ENCODE assay signal across 8 cellular contexts in the genomic region with DNA sequence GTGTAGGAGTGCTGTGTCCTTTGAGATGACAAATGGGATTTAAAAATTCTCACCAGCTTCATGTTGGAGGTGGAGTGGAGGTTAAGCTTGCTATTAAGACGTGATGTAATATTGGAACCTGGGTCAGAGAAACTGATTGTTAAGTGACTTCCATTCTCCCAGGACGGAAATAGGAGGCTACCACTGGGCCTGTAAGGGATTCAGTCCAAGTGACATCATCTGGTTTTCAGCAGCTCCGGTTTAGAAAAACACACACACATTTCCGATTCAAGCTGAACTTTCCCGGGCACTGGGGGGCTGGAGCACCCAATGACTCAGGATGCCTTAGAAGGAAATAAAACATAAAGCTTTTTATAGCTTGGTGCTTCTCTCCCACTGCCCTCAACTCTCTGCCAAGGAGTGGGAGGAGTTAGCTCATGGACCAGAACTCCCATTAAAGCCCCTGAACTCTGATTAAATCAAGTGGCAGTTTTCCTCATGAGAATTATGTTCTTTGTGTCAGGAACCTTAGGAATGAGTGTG. TPM values are rescaled to one million over a fixed set of nuclear protein-coding genes. Genes with fewer than 3 reads are reported as not detected.
DNase-seq lines count a peak whose midpoint lies in the region; ATAC-seq, FAIRE-seq and TF ChIP-seq lines count a peak whose summit lies in the region.

No MANE protein-coding gene starts in this region.

- peak; percentile 26 to 77 for DNase-seq in A549 (ENCODE audit: low read depth in 1 of 2, low spot score in 1 of 2)
- DNase-seq in HT1080 (ENCODE audit: low read depth): peak; percentile 99
- peak in 5 of 10 donors; percentile 48 to 74 (median 69) for DNase-seq in dorsolateral prefrontal cortex
- DNase-seq in midbrain (lab: John Stamatoyannopoulos, UW): peak; percentile 34
- no peak for DNase-seq in NCI-H82 treated with DMSO at 0.1 percent for 48 hours (lab: John Stamatoyannopoulos, UW; ENCODE audit: unreplicated experiment)
- no peak for DNase-seq in activated CD8-positive, alpha-beta memory T cell treated with anti-CD3 and anti-CD28 coated beads, Interleukin-2, amount 50 U/mL, for 48 hours
- no peak for DNase-seq in activated T-helper 2 cell treated with anti-CD3 and anti-CD28 coated beads, Interferon-gamma antibody, Interleukin-2, Interleukin-4, amounts not matched to agents 10 μg/mL and 5 μg/mL and 100 μg/mL, durations not matched to agents 14 hours and 24 hours and 36 hours (ENCODE audit: low spot score)

- CTCF ChIA-PET in A549 (lab: Yijun Ruan, JAX): interaction anchor here (1.2 to 2.6 kb wide), 4 partner anchors 9 to 288 kb away, joined by 4 to 18 read pairs (median 6); partner anchors contain the start of gene NRDE2

- peaks cover 42% of the 10 kb centered on the region for H3K36me3 Mint-ChIP-seq in activated T-helper 2 cell treated with anti-CD3 and anti-CD28 coated beads, Interferon-gamma antibody, Interleukin-2, Interleukin-4, amounts not matched to agents 10 μg/mL and 5 μg/mL and 100 μg/mL, durations not matched to agents 14 hours and 24 hours and 36 hours (ENCODE audit: low read depth)

- no peak overlapping the region for H3K27ac Mint-ChIP-seq in activated T-helper 2 cell treated with anti-CD3 and anti-CD28 coated beads, Interferon-gamma antibody, Interleukin-2, Interleukin-4, amounts not matched to agents 10 μg/mL and 5 μg/mL and 100 μg/mL, durations not matched to agents 14 hours and 24 hours and 36 hours

- TF ChIP-seq RAD21 in A549 (conservative IDR thresholded peaks at IDR 0.05 in 1 of 2, IDR thresholded peaks at IDR 0.05 in 1 of 2): no peak

- FAIRE-seq in A549 (lab: Jason Lieb, UNC): no peak

- H3K4me1 ChIP-seq in A549: peaks cover 31% of the 10 kb centered on the region

- H3K9me3 Mint-ChIP-seq in activated T-helper 2 cell treated with anti-CD3 and anti-CD28 coated beads, Interferon-gamma antibody, Interleukin-2, Interleukin-4, amounts not matched to agents 10 μg/mL and 5 μg/mL and 100 μg/mL, durations not matched to agents 14 hours and 24 hours and 36 hours: no peaks in the 10 kb centered on the region

- WGBS in A549 (ENCODE audit: missing lambda C conversion rate): 16% methylated on average over 5 of the region's 5 CpGs

- H3K4me3 Mint-ChIP-seq in activated T-helper 2 cell treated with anti-CD3 and anti-CD28 coated beads, Interferon-gamma antibody, Interleukin-2, Interleukin-4, amounts not matched to agents 10 μg/mL and 5 μg/mL and 100 μg/mL, durations not matched to agents 14 hours and 24 hours and 36 hours (ENCODE audit: low read depth): no peak overlapping the region

- peak overlapping the region; percentile 32 for H3K4me2 ChIP-seq in A549

- H3K27me3 ChIP-seq in dorsolateral prefrontal cortex: no peaks in the 10 kb centered on the region

- H3K27me3 Mint-ChIP-seq in activated T-helper 2 cell treated with anti-CD3 and anti-CD28 coated beads, Interferon-gamma antibody, Interleukin-2, Interleukin-4, amounts not matched to agents 10 μg/mL and 5 μg/mL and 100 μg/mL, durations not matched to agents 14 hours and 24 hours and 36 hours (ENCODE audit: low read depth): no peaks in the 10 kb centered on the region

- no peak overlapping the region for H3K4me3 ChIP-seq in A549
- H3K4me3 ChIP-seq in dorsolateral prefrontal cortex: peak overlapping the region in 1 of 59 donors; percentile 29

- POLR2A ChIA-PET in A549 (lab: Yijun Ruan, JAX): interaction anchor here (1.6 kb wide), 1 partner anchor 12 kb away, joined by 5 read pairs; the partner anchor contains the start of gene CALM1

- TF ChIP-seq POLR2A in A549 (IDR thresholded peaks at IDR 0.05; ENCODE audit: low read length): no peak

- no peak for TF ChIP-seq EP300 in A549 (IDR thresholded peaks at IDR 0.05)

- ATAC-seq in A549 (peak; percentile 71 to 84), HG02588 (IDR thresholded peaks at IDR 0.05; ENCODE audit: unreplicated experiment) (no peak)

- TF ChIP-seq CTCF in A549 (IDR thresholded peaks at IDR 0.05) (no peak), dorsolateral prefrontal cortex (IDR thresholded peaks at IDR 0.05 in 54 of 56, conservative IDR thresholded peaks at IDR 0.05 in 2 of 56; ENCODE audit: low read depth in 1 of 56, partially characterized antibody in 56 of 56) (no peak)

- peak overlapping the region; percentile 6 to 41; a peak in 5 of 6 replicates for H3K27ac ChIP-seq in A549
- peak overlapping the region; percentile 35 to 99 (median 80) for H3K27ac ChIP-seq in dorsolateral prefrontal cortex

- H3K9me3 ChIP-seq in A549: no peaks in the 10 kb centered on the region

- intact Hi-C loops in dorsolateral prefrontal cortex (cut with DNase I): loop anchor here in 1 of 2 donors (10.0 kb wide), 1 partner anchor 196 kb away; no protein-coding TSS in a partner anchor
- intact Hi-C loops in activated T-helper 2 cell treated with anti-CD3 and anti-CD28 coated beads, Interferon-gamma antibody, Interleukin-2, Interleukin-4, amounts not matched to agents 10 μg/mL and 5 μg/mL and 100 μg/mL, durations not matched to agents 14 hours and 24 hours and 36 hours (cut with micrococcal nuclease): no loop called here

- H3K4me1 Mint-ChIP-seq in activated T-helper 2 cell treated with anti-CD3 and anti-CD28 coated beads, Interferon-gamma antibody, Interleukin-2, Interleukin-4, amounts not matched to agents 10 μg/mL and 5 μg/mL and 100 μg/mL, durations not matched to agents 14 hours and 24 hours and 36 hours (ENCODE audit: low read depth): peaks cover 13% of the 10 kb centered on the region

TF ChIP-seq in A549, 52 proteins besides CTCF, POLR2A, EP300 and RAD21:
- TF ChIP-seq HOXB13 (CRISPR knock-in tag; IDR thresholded peaks at IDR 0.05; ENCODE audit: low read depth): no peak
- peak; percentile 7; the same call in 1 of the 3 replicates for TF ChIP-seq SMC3 (IDR thresholded peaks at IDR 0.05)
- TF ChIP-seq FOSL2 (IDR thresholded peaks at IDR 0.05): no peak
- TF ChIP-seq FOSL2 (CRISPR knock-in tag; IDR thresholded peaks at IDR 0.05): 0 out of 2 replicates have a peak, but pooled peaks have one; percentile 10
- TF ChIP-seq, protein P1, sequence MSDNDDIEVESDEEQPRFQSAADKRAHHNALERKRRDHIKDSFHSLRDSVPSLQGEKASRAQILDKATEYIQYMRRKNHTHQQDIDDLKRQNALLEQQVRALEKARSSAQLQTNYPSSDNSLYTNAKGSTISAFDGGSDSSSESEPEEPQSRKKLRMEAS (IDR thresholded peaks at IDR 0.05): no peak

RNA-seq across cellular contexts. Expression of gene CALM1, which starts 12.4 kb away (rescaled TPM):
- polyA plus RNA-seq in A549 (2011; rRNA removed) (337 and 451 TPM in 2 replicates), A549 (2017; fragmentation: RNase III; extraction: RNeasy Plus Mini Kit Qiagen cat#74134 plus additional on column Dnase treatment) (374 to 398 TPM (median 385 TPM) in 3 replicates)
- 389 and 431 TPM in 2 replicates for polyA plus RNA-seq in A549 (2012; cell fraction: cytosol; rRNA removed)
- 183 and 312 TPM in 2 replicates for polyA plus RNA-seq in A549 (2012; cell fraction: nucleus; rRNA removed)
- polyA minus RNA-seq in A549 (2011; rRNA and poly(A)+ RNA removed): 150 and 191 TPM in 2 replicates
- total RNA-seq in HT1080 (2014; rRNA removed; shearing (Covaris generic)): 285 and 648 TPM in 2 replicates
- 423 and 424 TPM in 2 replicates for polyA plus RNA-seq in HT1080 (2015; cell fraction: cytosol; rRNA removed)
- polyA plus RNA-seq in HT1080 (2015; cell fraction: nucleus; rRNA removed): 247 and 253 TPM in 2 replicates
- 1,000 to 10,000 TPM; 1,009 to 2,641 (median 1,957) TPM for total RNA-seq in dorsolateral prefrontal cortex
- 470 and 491 TPM in 2 replicates for total RNA-seq in activated T-helper 2 cell treated with anti-CD3 and anti-CD28 coated beads, Interferon-gamma antibody, Interleukin-2, Interleukin-4, amounts not matched to agents 10 μg/mL and 5 μg/mL and 100 μg/mL, durations not matched to agents 14 hours and 24 hours and 36 hours

Comparison
In these comparisons a context has a peak if more than half of its experiments do, and no peak if none do; other contexts are left out.
1. DNase-seq: peak in A549 (2 of 2), HT1080 (single experiment) and midbrain (single experiment); none in NCI-H82 treated with DMSO at 0.1 percent for 48 hours (single experiment), activated CD8-positive, alpha-beta memory T cell treated with anti-CD3 and anti-CD28 coated beads, Interleukin-2, amount 50 U/mL, for 48 hours (single experiment) and activated T-helper 2 cell treated with anti-CD3 and anti-CD28 coated beads, Interferon-gamma antibody, Interleukin-2, Interleukin-4, amounts not matched to agents 10 μg/mL and 5 μg/mL and 100 μg/mL, durations not matched to agents 14 hours and 24 hours and 36 hours (single experiment).